Comparison of ENCODE assay signal across 16 cellular contexts in genomic region chr4:2060578-2061207, GRCh38. TPM values are rescaled to one million over a fixed set of nuclear protein-coding genes. Genes with fewer than 3 reads are reported as not detected.
DNase-seq lines count a peak whose midpoint lies in the region; ATAC-seq and TF ChIP-seq lines count a peak whose summit lies in the region.
"Had no signal": no experiment of that assay in that cellular context is flagged by ENCODE, and none has a peak within 500 bp of the region (broad histone marks: within the 10 kb centered on the region; RNA-seq: fewer than 3 reads in every experiment).

No MANE protein-coding gene starts in this region.

- H2BK12ac ChIP-seq in mesenchymal stem cell (ENCODE audit: low read length in 2 of 2) = no peak overlapping the region

- no peak overlapping the region for H2AFZ ChIP-seq in mesenchymal stem cell (ENCODE audit: low read depth, low read length)

- no peaks in the 10 kb centered on the region for H3K36me3 ChIP-seq in left ventricle myocardium inferior
- no peaks in the 10 kb centered on the region for H3K36me3 ChIP-seq in endodermal cell (ENCODE audit: control insufficient read depth, insufficient read depth, low read length)
- peaks cover 0 to 2% of the 10 kb centered on the region in 2 experiments for H3K36me3 ChIP-seq in mesenchymal stem cell (ENCODE audit: control insufficient read depth in 1 of 2, insufficient read depth in 2 of 2, low read depth in 1 of 2, low read length in 2 of 2)
- H3K36me3 ChIP-seq in transverse colon = no peaks in the 10 kb centered on the region
- H3K36me3 ChIP-seq: gastrocnemius medialis had no signal

- H3K27me3 Mint-ChIP-seq in endodermal cell (ENCODE audit: insufficient read depth) = peaks cover 44% of the 10 kb centered on the region
- H3K27me3 Mint-ChIP-seq in activated CD4-positive, alpha-beta T cell treated with anti-CD3 and anti-CD28 coated beads for 36 hours = peaks cover 19% of the 10 kb centered on the region

- no peak overlapping the region for H3K4ac ChIP-seq in mesenchymal stem cell (ENCODE audit: low read depth in 1 of 2, low read length in 2 of 2)

- no peak overlapping the region for H4K91ac ChIP-seq in mesenchymal stem cell (ENCODE audit: low read length)

- no peaks in the 10 kb centered on the region for H3K9me3 Mint-ChIP-seq in endodermal cell
- no peaks in the 10 kb centered on the region for H3K9me3 Mint-ChIP-seq in activated CD4-positive, alpha-beta T cell treated with anti-CD3 and anti-CD28 coated beads for 36 hours (ENCODE audit: low read depth)
- H3K9me3 Mint-ChIP-seq: activated naive CD4-positive, alpha-beta T cell treated with anti-CD3 and anti-CD28 coated beads, Interleukin-2, amount 50 U/mL, for 72 hours had no signal

- H3K18ac ChIP-seq in mesenchymal stem cell (ENCODE audit: low read depth in 1 of 2, low read length in 2 of 2) = no peak overlapping the region

- no peak overlapping the region for H3K9ac ChIP-seq in endodermal cell (ENCODE audit: extremely low read depth, low read length, poor library complexity, severe bottlenecking)
- H3K9ac ChIP-seq in mesenchymal stem cell (ENCODE audit: low read length) = no peak overlapping the region

- H2BK5ac ChIP-seq in mesenchymal stem cell (ENCODE audit: low read depth, low read length, poor library complexity, severe bottlenecking) = no peak overlapping the region

- peak overlapping the region in 1 of 2 experiments; percentile 42 for H3K23ac ChIP-seq in mesenchymal stem cell (ENCODE audit: low read length in 2 of 2)

- H3K4me3 ChIP-seq in left ventricle myocardium inferior (peak overlapping the region; percentile 62), endodermal cell (ENCODE audit: low read length) (no peak overlapping the region), mesenchymal stem cell (ENCODE audit: insufficient read depth in 1 of 2, low read depth in 1 of 2, low read length in 2 of 2) (no peak overlapping the region), transverse colon (no peak overlapping the region)

- no peak for TF ChIP-seq POLR2A in transverse colon (IDR thresholded peaks at IDR 0.05)

- 12 to 15% methylated on average over 31 to 53 of the region's 58 CpGs for WGBS in endodermal cell (ENCODE audit: insufficient coverage in 1 of 2, insufficient read length in 1 of 2), 2 experiments
- WGBS in mesenchymal stem cell = 12% methylated on average over 43 of the region's 58 CpGs
- WGBS in transverse colon (ENCODE audit: low coverage in 1 of 2), 2 donors = 39% methylated on average over 44 of the region's 58 CpGs; no CpG with 5 or more reads in 1 of the 2 donors

- H3K9me3 ChIP-seq in left ventricle myocardium inferior (replicated peaks) (no peaks in the 10 kb centered on the region), endodermal cell (ENCODE audit: control insufficient read depth, low read length) (no peaks in the 10 kb centered on the region), mesenchymal stem cell (ENCODE audit: control insufficient read depth, low read length) (no peaks in the 10 kb centered on the region), transverse colon (no peaks in the 10 kb centered on the region)
- H3K9me3 ChIP-seq: gastrocnemius medialis had no signal

- H3K79me1 ChIP-seq in mesenchymal stem cell (replicated peaks; ENCODE audit: low read length, poor library complexity, severe bottlenecking) = no peaks in the 10 kb centered on the region

- CTCF ChIA-PET in activated CD4-positive, alpha-beta T cell treated with anti-CD3 and anti-CD28 coated beads for 36 hours (lab: Charles Lee) = no interaction called here

- no peak overlapping the region for H2BK15ac ChIP-seq in mesenchymal stem cell (ENCODE audit: low read depth, poor library complexity, severe bottlenecking)

- peak overlapping the region; percentile 39 for H3K4me3 Mint-ChIP-seq in endodermal cell
- H3K4me3 Mint-ChIP-seq in activated CD4-positive, alpha-beta T cell treated with anti-CD3 and anti-CD28 coated beads for 36 hours = no peak overlapping the region
- H3K4me3 Mint-ChIP-seq: activated CD8-positive, alpha-beta T cell treated with anti-CD3 and anti-CD28 coated beads, Interleukin-2, amount 10 ng/mL, durations not matched to agents 7 days and 5 days had no signal

- no peak overlapping the region for H3K27ac ChIP-seq in left ventricle myocardium inferior (replicated peaks)
- no peak overlapping the region for H3K27ac ChIP-seq in endodermal cell (ENCODE audit: low read depth, low read length)
- no peak overlapping the region for H3K27ac ChIP-seq in mesenchymal stem cell (ENCODE audit: low read length, poor library complexity, severe bottlenecking)
- no peak overlapping the region for H3K27ac ChIP-seq in transverse colon
- H3K27ac ChIP-seq: gastrocnemius medialis, HL-60 had no signal

- in situ Hi-C loops in transverse colon (cut with MboI; ENCODE audit: low pct_ligation_motif_present in 1 of 4, low pct_unique_long_range_greater_than_20kb in 1 of 4, low sequenced_read_pairs in 3 of 4) = no loop called here

- H4K8ac ChIP-seq in mesenchymal stem cell (ENCODE audit: low read length) = peak overlapping the region; percentile 24

- no peaks in the 10 kb centered on the region for H3K4me1 Mint-ChIP-seq in endodermal cell
- peaks cover 2% of the 10 kb centered on the region for H3K4me1 Mint-ChIP-seq in activated CD4-positive, alpha-beta T cell treated with anti-CD3 and anti-CD28 coated beads for 36 hours

- no peak overlapping the region for H2BK120ac ChIP-seq in mesenchymal stem cell (ENCODE audit: low read depth, low read length)

- TF ChIP-seq CTCF in left ventricle myocardium inferior (IDR thresholded peaks at IDR 0.05; ENCODE audit: borderline replicate concordance) (no peak), endodermal cell (conservative IDR thresholded peaks at IDR 0.05) (peak; percentile 62), transverse colon (IDR thresholded peaks at IDR 0.05) (peak in 2 of 5 experiments; percentile 7 to 40)

- no peaks in the 10 kb centered on the region for H3K36me3 Mint-ChIP-seq in endodermal cell (ENCODE audit: low read depth)
- H3K36me3 Mint-ChIP-seq in activated CD4-positive, alpha-beta T cell treated with anti-CD3 and anti-CD28 coated beads for 36 hours (ENCODE audit: low read depth) = no peaks in the 10 kb centered on the region
- H3K36me3 Mint-ChIP-seq: activated naive CD4-positive, alpha-beta T cell treated with anti-CD3 and anti-CD28 coated beads, Interleukin-2, amount 50 U/mL, for 72 hours had no signal

- H3K14ac ChIP-seq in mesenchymal stem cell (ENCODE audit: low read length in 2 of 2) = no peak overlapping the region

- ATAC-seq in GM18867 (IDR thresholded peaks at IDR 0.05; ENCODE audit: unreplicated experiment) = no peak
- no peak for ATAC-seq in activated CD4-positive, alpha-beta T cell treated with anti-CD3 and anti-CD28 coated beads for 36 hours
- ATAC-seq: activated CD8-positive, alpha-beta T cell treated with anti-CD3 and anti-CD28 coated beads, Interleukin-2, amount 10 ng/mL, durations not matched to agents 7 days and 5 days; gastrocnemius medialis; sciatic nerve had no signal

- H3K27me3 ChIP-seq in left ventricle myocardium inferior (ENCODE audit: low read depth) (peaks cover 74% of the 10 kb centered on the region), endodermal cell (ENCODE audit: control insufficient read depth, insufficient read depth, low read length, poor library complexity, severe bottlenecking) (peaks cover 55% of the 10 kb centered on the region), mesenchymal stem cell (ENCODE audit: control insufficient read depth in 1 of 2, insufficient read depth in 1 of 2, low read length in 2 of 2) (peaks cover 41 to 56% of the 10 kb centered on the region in 2 experiments), transverse colon (peaks cover 66% of the 10 kb centered on the region)

- POLR2A ChIA-PET in activated CD4-positive, alpha-beta T cell treated with anti-CD3 and anti-CD28 coated beads for 36 hours (lab: Charles Lee) = no interaction called here

- no peak for TF ChIP-seq EP300 in transverse colon (IDR thresholded peaks at IDR 0.05; ENCODE audit: low read depth)

- no peak overlapping the region for H3K27ac Mint-ChIP-seq in endodermal cell
- no peak overlapping the region for H3K27ac Mint-ChIP-seq in activated CD4-positive, alpha-beta T cell treated with anti-CD3 and anti-CD28 coated beads for 36 hours
- H3K27ac Mint-ChIP-seq: activated CD8-positive, alpha-beta T cell treated with anti-CD3 and anti-CD28 coated beads, Interleukin-2, amount 10 ng/mL, durations not matched to agents 7 days and 5 days; activated naive CD4-positive, alpha-beta T cell treated with anti-CD3 and anti-CD28 coated beads, Interleukin-2, amount 50 U/mL, for 72 hours; T-helper 17 cell had no signal

- peak; percentile 10 for DNase-seq in left ventricle myocardium inferior
- DNase-seq in cardiac septum (ENCODE audit: low spot score) = no peak
- DNase-seq in endodermal cell = peak; percentile 87
- DNase-seq in mesenchymal stem cell = no peak
- peak; percentile 32 for DNase-seq in transverse colon
- no peak for DNase-seq in T-helper 2 cell
- no peak for DNase-seq in activated CD4-positive, alpha-beta T cell treated with anti-CD3 and anti-CD28 coated beads for 36 hours
- DNase-seq: activated CD8-positive, alpha-beta T cell treated with anti-CD3 and anti-CD28 coated beads, Interleukin-2, amount 10 ng/mL, durations not matched to agents 7 days and 5 days; gastrocnemius medialis; midbrain; T-helper 17 cell had no signal

- intact Hi-C loops in left ventricle myocardium inferior (cut with micrococcal nuclease) = no loop called here
- intact Hi-C loops in cardiac septum (cut with DNase I) = no loop called here
- intact Hi-C loops in transverse colon (cut with DNase I; ENCODE audit: low total_unique reads) = no loop called here
- intact Hi-C loops in activated CD4-positive, alpha-beta T cell treated with anti-CD3 and anti-CD28 coated beads for 36 hours (cut with DNase I, micrococcal nuclease) = no loop called here

- no peak overlapping the region for H2AK5ac ChIP-seq in mesenchymal stem cell (ENCODE audit: low read length, severe bottlenecking)

- peak overlapping the region; percentile 17 for H3K4me2 ChIP-seq in mesenchymal stem cell (ENCODE audit: low read length, poor library complexity, severe bottlenecking)

- H3K4me1 ChIP-seq in left ventricle myocardium inferior (peaks cover 15% of the 10 kb centered on the region), endodermal cell (ENCODE audit: control insufficient read depth, insufficient read depth, low read length) (no peaks in the 10 kb centered on the region), mesenchymal stem cell (ENCODE audit: control insufficient read depth, insufficient read depth, low read depth, low read length) (peaks cover 27% of the 10 kb centered on the region), transverse colon (peaks cover 0 to 20% (median 11%) of the 10 kb centered on the region in 4 donors)
- H3K4me1 ChIP-seq: gastrocnemius medialis had no signal

RNA-seq across cellular contexts. Expression of gene NAT8L, which starts 1.6 kb away (rescaled TPM):
- 0.52 TPM for total RNA-seq in left ventricle myocardium inferior
- 1.1 TPM for total RNA-seq in cardiac septum
- 1 to 10 TPM; 5.0 to 6.4 TPM for total RNA-seq in endodermal cell
- 13.4 TPM for polyA plus RNA-seq in endodermal cell (2013, experiment 1 of 2)
- polyA plus RNA-seq in endodermal cell (2013, experiment 2 of 2) = 11.1 TPM
- polyA plus RNA-seq in mesenchymal stem cell (2013, experiment 1 of 2) = 0.14 TPM
- 0.12 TPM for polyA plus RNA-seq in mesenchymal stem cell (2013, experiment 2 of 2)
- total RNA-seq in transverse colon = 1 to 10 TPM in 1 of 4 donors, under 1 TPM in 2, not detected in 1; 0.14 to 1.9 (median 0.64) TPM
- under 1 TPM; 0.39 to 0.55 TPM for total RNA-seq in activated CD4-positive, alpha-beta T cell treated with anti-CD3 and anti-CD28 coated beads for 36 hours
- total RNA-seq: OCI-LY7, T-helper 17 cell had no signal

RNA-seq across cellular contexts. Expression of gene NELFA, which starts 51.9 kb away (rescaled TPM):
- total RNA-seq in left ventricle myocardium inferior (10.2 TPM), cardiac septum (14.7 TPM), endodermal cell (10 to 100 TPM; 54.8 to 60.1 TPM), transverse colon (10 to 100 TPM; 22.0 to 80.4 (median 31.8) TPM)
- 43.8 TPM for polyA plus RNA-seq in endodermal cell (2013, experiment 1 of 2)
- polyA plus RNA-seq in endodermal cell (2013, experiment 2 of 2) = 43.0 TPM
- 14.9 TPM for polyA plus RNA-seq in mesenchymal stem cell (2013, experiment 1 of 2)
- polyA plus RNA-seq in mesenchymal stem cell (2013, experiment 2 of 2) = 15.1 TPM
- 10 to 100 TPM; 41.6 to 48.3 TPM for total RNA-seq in activated CD4-positive, alpha-beta T cell treated with anti-CD3 and anti-CD28 coated beads for 36 hours

Comparison
In these comparisons a context has a peak if more than half of its experiments do, and no peak if none do; other contexts are left out.
1. DNase-seq: peak in left ventricle myocardium inferior (single experiment), endodermal cell (single experiment) and transverse colon (single experiment); none in cardiac septum (single experiment), mesenchymal stem cell (single experiment), T-helper 2 cell (0 of 5) and activated CD4-positive, alpha-beta T cell treated with anti-CD3 and anti-CD28 coated beads for 36 hours (single experiment).